8 cellular contexts compared by ENCODE assay signal in genomic region chr17:48259710-48260291, GRCh38.
A peak's percentile ranks its signal among the peaks of the same experiment; 100 is the strongest.
DNase-seq lines count a peak whose midpoint lies in the region; ATAC-seq and TF ChIP-seq lines count a peak whose summit lies in the region.

No MANE protein-coding gene starts in this region.

- H3K4me3 ChIP-seq in H7 (ENCODE audit: insufficient read depth, low read depth, low read length) (no peak overlapping the region), PC-9 (no peak overlapping the region), fibroblast of villous mesenchyme (ENCODE audit: low read depth, low read length) (no peak overlapping the region)

- CTCF ChIA-PET in PC-9 (lab: Charles Lee) = interaction anchor here (0.7 to 2.7 kb wide), 5 partner anchors 16 to 464 kb away, joined by 3 to 21 read pairs (median 4); no protein-coding TSS in a partner anchor

- TF ChIP-seq CTCF in PC-9 (conservative IDR thresholded peaks at IDR 0.05) = peak; percentile 87
- peak; percentile 54 for TF ChIP-seq CTCF in fibroblast of villous mesenchyme (IDR thresholded peaks at IDR 0.05; ENCODE audit: insufficient read depth, low read depth, low read length)

- peaks cover 7% of the 10 kb centered on the region for H3K4me1 ChIP-seq in PC-9 (replicated peaks; ENCODE audit: insufficient read depth)

- no peaks in the 10 kb centered on the region for H4K20me1 ChIP-seq in PC-9 (ENCODE audit: insufficient read depth)

- no peaks in the 10 kb centered on the region for H3K9me3 ChIP-seq in PC-9 (ENCODE audit: insufficient read depth, low read depth)

- no peak overlapping the region for H3K27ac ChIP-seq in PC-9

- H3K27me3 ChIP-seq in H7 (ENCODE audit: control insufficient read depth, insufficient read depth, low read length) (no peaks in the 10 kb centered on the region), PC-9 (ENCODE audit: insufficient read depth, low read depth) (no peaks in the 10 kb centered on the region)

- H3K79me2 ChIP-seq in PC-9 (ENCODE audit: low read depth) = no peaks in the 10 kb centered on the region

- DNase-seq in AML-193 (lab: John Stamatoyannopoulos, UW) = peak; percentile 17 to 44
- DNase-seq in H7 = peak; percentile 25
- peak in 1 of 2 experiments; percentile 55 for DNase-seq in PC-9
- DNase-seq in fibroblast of villous mesenchyme (ENCODE audit: low read depth) = no peak
- no peak for DNase-seq in effector CD8-positive, alpha-beta T cell (lab: John Stamatoyannopoulos, UW)
- DNase-seq in stimulated activated CD4-positive, alpha-beta T cell treated with anti-CD3 and anti-CD28 coated beads, Interleukin-1b, Interleukin-23, amount 100 ng/mL, for 48 hours = no peak
- DNase-seq in amygdala (lab: John Stamatoyannopoulos, UW) = no peak

- H3F3A ChIP-seq in PC-9 (ENCODE audit: insufficient read depth, low read depth) = no peaks in the 10 kb centered on the region; the same call in 1 of the 2 replicates

- H3K4me2 ChIP-seq in PC-9 = peak overlapping the region; percentile 6; the same call in 1 of the 2 replicates

- no peaks in the 10 kb centered on the region for H3K36me3 ChIP-seq in H7 (replicated peaks; ENCODE audit: control insufficient read depth, insufficient read depth, low read length)
- H3K36me3 ChIP-seq in PC-9 (ENCODE audit: low read depth) = no peaks in the 10 kb centered on the region

- no peaks in the 10 kb centered on the region for H3K9me2 ChIP-seq in PC-9 (ENCODE audit: insufficient read depth)

- no peak for ATAC-seq in GM21526 (IDR thresholded peaks at IDR 0.05; ENCODE audit: low FRiP score, unreplicated experiment)

- intact Hi-C loops in PC-9 (cut with micrococcal nuclease; ENCODE audit: unreplicated experiment) = loop anchor here (1.0 to 5.0 kb wide), 4 partner anchors 44 to 359 kb away; no protein-coding TSS in a partner anchor

- BruUV-seq in PC-9 (replicated peaks; lab: Mats Ljungman, UMichigan) = no TSS peak

- POLR2A ChIA-PET in PC-9 (lab: Charles Lee; ENCODE audit: unreplicated experiment) = interaction anchor here (0.6 kb wide), 2 partner anchors 211 to 390 kb away, joined by 4 to 6 read pairs; no protein-coding TSS in a partner anchor

- no peak overlapping the region for H2AFZ ChIP-seq in PC-9

Comparison
In these comparisons a context has a peak if more than half of its experiments do, and no peak if none do; other contexts are left out.
1. DNase-seq: peak in AML-193 (2 of 2) and H7 (single experiment); none in fibroblast of villous mesenchyme (single experiment), effector CD8-positive, alpha-beta T cell (single experiment), stimulated activated CD4-positive, alpha-beta T cell treated with anti-CD3 and anti-CD28 coated beads, Interleukin-1b, Interleukin-23, amount 100 ng/mL, for 48 hours (single experiment) and amygdala (0 of 56).